ENCODE assay signal across 1 cellular context in the genomic region with DNA sequence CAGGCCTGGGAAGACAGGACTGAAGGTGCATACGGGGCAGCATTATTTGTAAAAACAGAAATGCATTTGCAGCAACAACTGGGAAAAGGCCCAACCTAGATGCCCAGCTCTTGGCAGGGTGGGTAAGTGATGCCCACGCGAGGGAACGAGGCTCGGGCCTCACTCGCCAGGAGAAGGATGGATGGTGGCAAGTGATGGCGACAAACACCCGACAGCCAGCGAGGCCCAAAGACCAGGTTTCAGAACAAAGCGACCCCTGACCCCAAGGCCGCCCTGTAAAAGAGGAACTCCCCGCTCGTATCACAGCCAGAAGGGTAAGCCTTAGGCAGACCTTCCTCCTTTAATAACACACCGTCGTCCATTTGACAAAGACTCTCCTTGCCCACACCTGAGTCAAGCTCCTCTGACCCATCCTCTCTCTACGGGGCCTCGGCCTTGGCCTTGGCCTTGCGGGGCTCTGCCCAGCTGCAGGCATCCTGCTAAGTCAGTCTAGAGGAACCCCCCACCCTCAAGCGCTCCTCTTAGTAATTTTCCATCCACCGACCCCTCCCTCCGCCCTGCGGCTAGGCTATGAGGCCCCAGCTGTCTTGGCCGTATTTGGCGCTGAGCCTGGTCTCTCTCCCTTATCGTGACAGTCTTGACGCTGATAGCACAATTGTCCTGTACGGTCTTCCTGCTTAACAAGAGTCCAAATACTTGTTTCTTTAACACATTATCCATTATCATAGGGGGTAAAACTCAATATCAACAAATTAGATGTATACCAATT.
TF ChIP-seq lines count a peak whose summit lies in the region.

No MANE protein-coding gene starts in this region.

TF ChIP-seq in H1, 55 proteins besides CTCF, POLR2A, EP300 and RAD21:
- TF ChIP-seq FOSL1 (IDR thresholded peaks at IDR 0.05; ENCODE audit: insufficient read depth, low read depth, low read length), result no peak
